ENCODE assay signal across 8 cellular contexts in the genomic region with DNA sequence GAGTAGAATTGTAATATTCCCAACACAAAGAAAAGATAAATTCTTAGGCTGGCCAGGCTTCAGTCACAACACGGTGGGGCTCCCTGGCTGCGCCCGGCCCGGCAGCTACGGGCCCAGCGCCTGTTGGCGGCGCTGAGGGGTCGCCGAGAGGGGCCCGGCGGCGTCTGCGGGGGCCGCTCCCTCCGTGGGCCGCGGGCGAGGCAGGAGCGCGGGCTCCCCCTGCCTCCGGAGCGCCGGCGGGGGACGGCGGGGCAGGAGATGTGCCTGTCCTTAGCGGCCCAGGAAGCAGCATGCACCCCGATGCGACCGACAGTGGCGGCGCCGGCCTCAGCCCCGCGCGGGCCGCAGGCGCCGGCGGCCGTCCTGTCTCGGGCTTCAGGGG.
DNase-seq lines count a peak whose midpoint lies in the region; ATAC-seq and TF ChIP-seq lines count a peak whose summit lies in the region.
"Not testable (repeated sequence)": the region's sequence is repeated elsewhere in the genome, so short reads cannot be mapped to it uniquely, and the experiment has no call there.

No MANE protein-coding gene starts in this region.

- H3K36me3 ChIP-seq in HUES6 (ENCODE audit: control insufficient read depth, insufficient read depth, low read length); ascending aorta; heart left ventricle; thymus (ENCODE audit: control insufficient read depth, insufficient read depth): not testable (repeated sequence)

- not testable (repeated sequence) for H3K27me3 ChIP-seq in HUES6 (ENCODE audit: control insufficient read depth, insufficient read depth, low read length); ascending aorta; heart left ventricle; thymus (ENCODE audit: control insufficient read depth, insufficient read depth)

- peaks cover 14% of the 10 kb centered on the region for H3K4me1 ChIP-seq in HUES6 (ENCODE audit: control insufficient read depth, insufficient read depth, low read length)
- H3K4me1 ChIP-seq in ascending aorta; heart left ventricle; thymus (ENCODE audit: control insufficient read depth, insufficient read depth, low read length): not testable (repeated sequence)

- not testable (repeated sequence) for TF ChIP-seq POLR2A in heart left ventricle (IDR thresholded peaks at IDR 0.05)

- not testable (repeated sequence) for TF ChIP-seq CTCF in HFF-Myc (IDR thresholded peaks at IDR 0.05; ENCODE audit: low read depth, low read length, missing control alignments); ascending aorta (IDR thresholded peaks at IDR 0.05); omental fat pad (IDR thresholded peaks at IDR 0.05)
- TF ChIP-seq CTCF in VCaP (conservative IDR thresholded peaks at IDR 0.05) (peak; percentile 45), heart left ventricle (IDR thresholded peaks at IDR 0.05) (peak in 5 of 12 donors; percentile 8 to 36 (median 32))

- DNase-seq in HFF-Myc (ENCODE audit: extremely low read depth, low read depth); ascending aorta (ENCODE audit: low spot score in 2 of 2); omental fat pad (ENCODE audit: low spot score): not testable (repeated sequence)
- DNase-seq in heart left ventricle: peak in 3 of 5 donors; percentile 16 to 31 (median 25)

- H3K9me3 ChIP-seq in HUES6 (ENCODE audit: control insufficient read depth, insufficient read depth, low read depth, low read length): peaks cover 23% of the 10 kb centered on the region
- not testable (repeated sequence) for H3K9me3 ChIP-seq in ascending aorta; heart left ventricle; thymus (ENCODE audit: control insufficient read depth)

- H3K27ac ChIP-seq in HUES6 (ENCODE audit: low read depth, low read length); thymus (ENCODE audit: low read depth): not testable (repeated sequence)
- H3K27ac ChIP-seq in VCaP: peak overlapping the region; percentile 46; the same call in 1 of the 2 replicates
- H3K27ac ChIP-seq in ascending aorta: peak overlapping the region; percentile 54 to 80
- peak overlapping the region in 7 of 12 donors; percentile 15 to 69 (median 40) for H3K27ac ChIP-seq in heart left ventricle

- WGBS in heart left ventricle, 4 donors: 3 to 11% (median 6%) methylated on average over 26 to 43 of the region's 43 CpGs
- 37% methylated on average over 43 of the region's 43 CpGs for WGBS in thymus

- intact Hi-C loops in ascending aorta (cut with DNase I): loop anchor here (5.0 kb wide), 1 partner anchor 34 kb away; no protein-coding TSS in a partner anchor
- intact Hi-C loops in heart left ventricle (cut with DNase I): not testable (repeated sequence)

- H3K4me3 ChIP-seq in HFF-Myc (replicated peaks; ENCODE audit: low read depth, low read length) (peak overlapping the region; percentile 19), HUES6 (ENCODE audit: low read depth, low read length) (peak overlapping the region; percentile 45; the same call in 1 of the 2 replicates), ascending aorta (peak overlapping the region; percentile 60 to 66), heart left ventricle (peak overlapping the region; percentile 8 to 61 (median 49)), thymus (ENCODE audit: low read length) (peak overlapping the region; percentile 41)

- ATAC-seq in GM18498 (IDR thresholded peaks at IDR 0.05; ENCODE audit: unreplicated experiment) (peak; percentile 56), heart left ventricle (peak; percentile 32 to 91 (median 89)), omental fat pad (ENCODE audit: low FRiP score) (peak; percentile 80)

- H3K9ac ChIP-seq in HUES6 (ENCODE audit: low read length): not testable (repeated sequence)
